In genomic region chr18:79521806-79522205, GRCh38 we compare ENCODE assay signal across 14 cellular contexts.
DNase-seq lines count a peak whose midpoint lies in the region; ATAC-seq and TF ChIP-seq lines count a peak whose summit lies in the region.
"Had no signal": no experiment of that assay in that cellular context is flagged by ENCODE, and none has a peak within 500 bp of the region (broad histone marks: within the 10 kb centered on the region; RNA-seq: fewer than 3 reads in every experiment).

No MANE protein-coding gene starts in this region.

- H3K27me3 ChIP-seq in CD8-positive, alpha-beta T cell (ENCODE audit: insufficient read depth, low read length): no peaks in the 10 kb centered on the region
- H3K27me3 ChIP-seq: spleen had no signal

- peak overlapping the region; percentile 48 for H3K4me3 ChIP-seq in CD8-positive, alpha-beta T cell (ENCODE audit: low read depth, low read length)
- H3K4me3 ChIP-seq: HAP-1, K562 had no signal

- intact Hi-C loops in CD8-positive, alpha-beta T cell (cut with DNase I, micrococcal nuclease): loop anchor here (2.0 to 5.0 kb wide), 7 partner anchors 15 to 510 kb away; partner anchors contain the start of genes ATP9B (in 2 of the 2), CTDP1 (in 1 of the 2) and RBFA (in 1 of the 2)
- intact Hi-C loops in activated T-helper 1 cell treated with anti-CD3 and anti-CD28 coated beads, Interleukin-12 subunit alpha, Interleukin-12 subunit beta, Interleukin-2, Interleukin-4 antibody, amounts not matched to agents 30 ng/mL and 10 ng/mL and 1 ng/mL, durations not matched to agents 14 hours and 24 hours and 36 hours (cut with micrococcal nuclease): loop anchor here (2.0 to 5.0 kb wide), 4 partner anchors 15 to 681 kb away; partner anchors contain the start of genes ATP9B and RBFA

- no peaks in the 10 kb centered on the region for H3K9me3 ChIP-seq in CD8-positive, alpha-beta T cell (ENCODE audit: low read length)
- H3K9me3 ChIP-seq in KOPT-K1 (ENCODE audit: insufficient read depth, low read length, poor library complexity, severe bottlenecking): no peaks in the 10 kb centered on the region
- H3K9me3 ChIP-seq: HAP-1, spleen had no signal

- peaks cover 82% of the 10 kb centered on the region for H3K4me1 ChIP-seq in CD8-positive, alpha-beta T cell (ENCODE audit: insufficient read depth, low read length)
- H3K4me1 ChIP-seq: HAP-1, parathyroid adenoma had no signal

- H3K27ac ChIP-seq in CD8-positive, alpha-beta T cell (ENCODE audit: low read depth, low read length): peak overlapping the region; percentile 81
- H3K27ac ChIP-seq in KOPT-K1 (ENCODE audit: low read depth, low read length, poor library complexity, severe bottlenecking): peak overlapping the region; percentile 96
- H3K27ac ChIP-seq: parathyroid adenoma had no signal

- H3K36me3 ChIP-seq in CD8-positive, alpha-beta T cell (ENCODE audit: insufficient read depth, low read length): no peaks in the 10 kb centered on the region
- no peaks in the 10 kb centered on the region for H3K36me3 ChIP-seq in KOPT-K1 (ENCODE audit: insufficient read depth, low read length)
- H3K36me3 ChIP-seq: HAP-1 had no signal

- no peaks in the 10 kb centered on the region for H3K9me3 Mint-ChIP-seq in CD8-positive, alpha-beta T cell
- no peaks in the 10 kb centered on the region for H3K9me3 Mint-ChIP-seq in activated T-helper 1 cell treated with anti-CD3 and anti-CD28 coated beads, Interleukin-12 subunit alpha, Interleukin-12 subunit beta, Interleukin-2, Interleukin-4 antibody, amounts not matched to agents 30 ng/mL and 10 ng/mL and 1 ng/mL, durations not matched to agents 14 hours and 24 hours and 36 hours
- no peaks in the 10 kb centered on the region for H3K9me3 Mint-ChIP-seq in naive thymus-derived CD8-positive, alpha-beta T cell

- H3K27ac Mint-ChIP-seq in CD8-positive, alpha-beta T cell: peak overlapping the region; percentile 97
- H3K27ac Mint-ChIP-seq in activated T-helper 1 cell treated with anti-CD3 and anti-CD28 coated beads, Interleukin-12 subunit alpha, Interleukin-12 subunit beta, Interleukin-2, Interleukin-4 antibody, amounts not matched to agents 30 ng/mL and 10 ng/mL and 1 ng/mL, durations not matched to agents 14 hours and 24 hours and 36 hours: peak overlapping the region; percentile 98
- H3K27ac Mint-ChIP-seq in naive thymus-derived CD8-positive, alpha-beta T cell: peak overlapping the region; percentile 96 to 100 (median 98)

- TF ChIP-seq CTCF in CD8-positive, alpha-beta T cell (IDR thresholded peaks at IDR 0.05): no peak

- no peaks in the 10 kb centered on the region for H3K36me3 Mint-ChIP-seq in CD8-positive, alpha-beta T cell
- peaks cover 11% of the 10 kb centered on the region for H3K36me3 Mint-ChIP-seq in activated T-helper 1 cell treated with anti-CD3 and anti-CD28 coated beads, Interleukin-12 subunit alpha, Interleukin-12 subunit beta, Interleukin-2, Interleukin-4 antibody, amounts not matched to agents 30 ng/mL and 10 ng/mL and 1 ng/mL, durations not matched to agents 14 hours and 24 hours and 36 hours (ENCODE audit: low read depth)
- no peaks in the 10 kb centered on the region for H3K36me3 Mint-ChIP-seq in naive thymus-derived CD8-positive, alpha-beta T cell

- H3K4me1 Mint-ChIP-seq in CD8-positive, alpha-beta T cell (ENCODE audit: low read depth): peaks cover 75% of the 10 kb centered on the region
- peaks cover 80% of the 10 kb centered on the region for H3K4me1 Mint-ChIP-seq in activated T-helper 1 cell treated with anti-CD3 and anti-CD28 coated beads, Interleukin-12 subunit alpha, Interleukin-12 subunit beta, Interleukin-2, Interleukin-4 antibody, amounts not matched to agents 30 ng/mL and 10 ng/mL and 1 ng/mL, durations not matched to agents 14 hours and 24 hours and 36 hours (ENCODE audit: low read depth)
- peaks cover 48 to 86% (median 74%) of the 10 kb centered on the region in 4 donors for H3K4me1 Mint-ChIP-seq in naive thymus-derived CD8-positive, alpha-beta T cell

- no peak for ATAC-seq in CD8-positive, alpha-beta T cell
- no peak for ATAC-seq in naive thymus-derived CD8-positive, alpha-beta T cell
- ATAC-seq in HG03045 (IDR thresholded peaks at IDR 0.05; ENCODE audit: unreplicated experiment): no peak
- ATAC-seq: activated CD4-positive, CD25-positive, alpha-beta regulatory T cell treated with anti-CD3 and anti-CD28 coated beads, Interleukin-2, amount 50 U/mL, for 24 hours; K562 had no signal

- no peak overlapping the region for H3K4me3 Mint-ChIP-seq in CD8-positive, alpha-beta T cell
- peak overlapping the region; percentile 79 for H3K4me3 Mint-ChIP-seq in activated T-helper 1 cell treated with anti-CD3 and anti-CD28 coated beads, Interleukin-12 subunit alpha, Interleukin-12 subunit beta, Interleukin-2, Interleukin-4 antibody, amounts not matched to agents 30 ng/mL and 10 ng/mL and 1 ng/mL, durations not matched to agents 14 hours and 24 hours and 36 hours
- peak overlapping the region in 7 of 10 donors; percentile 6 to 90 (median 87) for H3K4me3 Mint-ChIP-seq in naive thymus-derived CD8-positive, alpha-beta T cell

- POLR2A ChIA-PET in CD8-positive, alpha-beta T cell (lab: Charles Lee): no interaction called here
- POLR2A ChIA-PET in naive thymus-derived CD8-positive, alpha-beta T cell (lab: Charles Lee): no interaction called here

- CTCF ChIA-PET in CD8-positive, alpha-beta T cell (lab: Charles Lee): no interaction called here

- DNase-seq in CD8-positive, alpha-beta T cell: peak in 1 of 7 experiments; percentile 9
- no peak for DNase-seq in activated T-helper 1 cell treated with anti-CD3 and anti-CD28 coated beads, Interleukin-12 subunit alpha, Interleukin-12 subunit beta, Interleukin-2, Interleukin-4 antibody, amounts not matched to agents 30 ng/mL and 10 ng/mL and 1 ng/mL, durations not matched to agents 14 hours and 24 hours and 36 hours (ENCODE audit: low spot score)
- no peak for DNase-seq in naive thymus-derived CD8-positive, alpha-beta T cell
- DNase-seq in NOMO-1 treated with dmso at 0.1 percent for 144 hours (lab: John Stamatoyannopoulos, UW; ENCODE audit: unreplicated experiment) (no peak), epidermal melanocyte (ENCODE audit: insufficient read length, low spot score) (no peak)
- DNase-seq: midbrain, NCI-H2227 treated with DMSO at 0.1 percent for 48 hours had no signal

- H3K27me3 Mint-ChIP-seq in CD8-positive, alpha-beta T cell (ENCODE audit: low read depth): no peaks in the 10 kb centered on the region
- peaks cover 2% of the 10 kb centered on the region for H3K27me3 Mint-ChIP-seq in activated T-helper 1 cell treated with anti-CD3 and anti-CD28 coated beads, Interleukin-12 subunit alpha, Interleukin-12 subunit beta, Interleukin-2, Interleukin-4 antibody, amounts not matched to agents 30 ng/mL and 10 ng/mL and 1 ng/mL, durations not matched to agents 14 hours and 24 hours and 36 hours (ENCODE audit: insufficient read depth)
- H3K27me3 Mint-ChIP-seq in naive thymus-derived CD8-positive, alpha-beta T cell: no peaks in the 10 kb centered on the region
